Comparison of ENCODE assay signal across 18 cellular contexts in genomic region chr5:160473736-160474483, GRCh38. TPM values are rescaled to one million over a fixed set of nuclear protein-coding genes. Genes with fewer than 3 reads are reported as not detected.
DNase-seq lines count a peak whose midpoint lies in the region; ATAC-seq and TF ChIP-seq lines count a peak whose summit lies in the region.
"Had no signal": no experiment of that assay in that cellular context is flagged by ENCODE, and none has a peak within 500 bp of the region (broad histone marks: within the 10 kb centered on the region; RNA-seq: fewer than 3 reads in every experiment).

No MANE protein-coding gene starts in this region.

- H3K27ac Mint-ChIP-seq in activated T-cell treated with anti-CD3 and anti-CD28 coated beads, Interleukin-2, amount 50 U/mL, for 72 hours, result peak overlapping the region; percentile 87
- peak overlapping the region; percentile 1 for H3K27ac Mint-ChIP-seq in activated T-helper 1 cell treated with anti-CD3 and anti-CD28 coated beads, Interleukin-12 subunit alpha, Interleukin-12 subunit beta, Interleukin-2, Interleukin-4 antibody, amounts not matched to agents 30 ng/mL and 10 ng/mL and 1 ng/mL, durations not matched to agents 14 hours and 24 hours and 36 hours

- no peak for DNase-seq in activated T-cell treated with anti-CD3 and anti-CD28 coated beads, Interleukin-2, amount 50 U/mL, for 72 hours
- no peak for DNase-seq in activated T-cell treated with anti-CD3 and anti-CD28 coated beads, Interleukin-2, amount 50 U/mL, for 1 hour
- DNase-seq in activated T-helper 1 cell treated with anti-CD3 and anti-CD28 coated beads, Interleukin-12 subunit alpha, Interleukin-12 subunit beta, Interleukin-2, Interleukin-4 antibody, amounts not matched to agents 30 ng/mL and 10 ng/mL and 1 ng/mL, durations not matched to agents 14 hours and 24 hours and 36 hours (ENCODE audit: low spot score), result no peak
- DNase-seq in renal cortical epithelial cell (ENCODE audit: low read depth), result peak; percentile 49
- no peak for DNase-seq in NCI-H2107 (lab: John Stamatoyannopoulos, UW)
- no peak for DNase-seq in DMS79 treated with DMSO at 0.1 percent for 48 hours (lab: John Stamatoyannopoulos, UW)
- DNase-seq: activated CD4-positive, alpha-beta T cell treated with anti-CD3 and anti-CD28 coated beads for 4 hours; caudate nucleus; esophagus squamous epithelium; Kasumi-1; NCI-H1105; NCI-H526; PC-3; sigmoid colon; stimulated activated CD4-positive, alpha-beta T cell treated with anti-CD3 and anti-CD28 coated beads, Interleukin-2, amount 100 ng/mL, for 24 hours; upper lobe of right lung had no signal

- no peaks in the 10 kb centered on the region for H3K27me3 Mint-ChIP-seq in activated T-cell treated with anti-CD3 and anti-CD28 coated beads, Interleukin-2, amount 50 U/mL, for 72 hours (ENCODE audit: low read depth)
- no peaks in the 10 kb centered on the region for H3K27me3 Mint-ChIP-seq in activated T-helper 1 cell treated with anti-CD3 and anti-CD28 coated beads, Interleukin-12 subunit alpha, Interleukin-12 subunit beta, Interleukin-2, Interleukin-4 antibody, amounts not matched to agents 30 ng/mL and 10 ng/mL and 1 ng/mL, durations not matched to agents 14 hours and 24 hours and 36 hours (ENCODE audit: insufficient read depth)

- peaks cover 14 to 48% of the 10 kb centered on the region in 2 donors for H3K36me3 Mint-ChIP-seq in activated T-cell treated with anti-CD3 and anti-CD28 coated beads, Interleukin-2, amount 50 U/mL, for 72 hours (ENCODE audit: insufficient read depth in 2 of 2)
- peaks cover 73% of the 10 kb centered on the region for H3K36me3 Mint-ChIP-seq in activated T-helper 1 cell treated with anti-CD3 and anti-CD28 coated beads, Interleukin-12 subunit alpha, Interleukin-12 subunit beta, Interleukin-2, Interleukin-4 antibody, amounts not matched to agents 30 ng/mL and 10 ng/mL and 1 ng/mL, durations not matched to agents 14 hours and 24 hours and 36 hours (ENCODE audit: low read depth)

- H3K4me1 Mint-ChIP-seq in activated T-cell treated with anti-CD3 and anti-CD28 coated beads, Interleukin-2, amount 50 U/mL, for 72 hours (ENCODE audit: low read depth), result peaks cover 74% of the 10 kb centered on the region
- H3K4me1 Mint-ChIP-seq in activated T-helper 1 cell treated with anti-CD3 and anti-CD28 coated beads, Interleukin-12 subunit alpha, Interleukin-12 subunit beta, Interleukin-2, Interleukin-4 antibody, amounts not matched to agents 30 ng/mL and 10 ng/mL and 1 ng/mL, durations not matched to agents 14 hours and 24 hours and 36 hours (ENCODE audit: low read depth), result peaks cover 80% of the 10 kb centered on the region

- intact Hi-C loops in activated T-helper 1 cell treated with anti-CD3 and anti-CD28 coated beads, Interleukin-12 subunit alpha, Interleukin-12 subunit beta, Interleukin-2, Interleukin-4 antibody, amounts not matched to agents 30 ng/mL and 10 ng/mL and 1 ng/mL, durations not matched to agents 14 hours and 24 hours and 36 hours (cut with micrococcal nuclease), result no loop called here

- TF ChIP-seq POLR2A in GM18505 (IDR thresholded peaks at IDR 0.05; ENCODE audit: borderline replicate concordance, extremely low read depth, insufficient read depth, insufficient read length), result peak; percentile 22

- peak overlapping the region; percentile 68 to 81 for H3K4me3 Mint-ChIP-seq in activated T-cell treated with anti-CD3 and anti-CD28 coated beads, Interleukin-2, amount 50 U/mL, for 72 hours
- H3K4me3 Mint-ChIP-seq in activated T-helper 1 cell treated with anti-CD3 and anti-CD28 coated beads, Interleukin-12 subunit alpha, Interleukin-12 subunit beta, Interleukin-2, Interleukin-4 antibody, amounts not matched to agents 30 ng/mL and 10 ng/mL and 1 ng/mL, durations not matched to agents 14 hours and 24 hours and 36 hours, result peak overlapping the region; percentile 79

- ATAC-seq in activated T-cell treated with anti-CD3 and anti-CD28 coated beads, Interleukin-2, amount 50 U/mL, for 72 hours (replicated peaks in 1 of 2), result peak in 1 of 2 donors; percentile 52
- ATAC-seq in GM18505 (IDR thresholded peaks at IDR 0.05; ENCODE audit: unreplicated experiment) (no peak), HG03095 (IDR thresholded peaks at IDR 0.05; ENCODE audit: unreplicated experiment) (no peak)
- ATAC-seq: PC-3, upper lobe of right lung had no signal

- no peaks in the 10 kb centered on the region for H3K9me3 Mint-ChIP-seq in activated T-cell treated with anti-CD3 and anti-CD28 coated beads, Interleukin-2, amount 50 U/mL, for 72 hours
- no peaks in the 10 kb centered on the region for H3K9me3 Mint-ChIP-seq in activated T-helper 1 cell treated with anti-CD3 and anti-CD28 coated beads, Interleukin-12 subunit alpha, Interleukin-12 subunit beta, Interleukin-2, Interleukin-4 antibody, amounts not matched to agents 30 ng/mL and 10 ng/mL and 1 ng/mL, durations not matched to agents 14 hours and 24 hours and 36 hours

RNA-seq across cellular contexts. Expression of gene PTTG1, which starts 52.3 kb away (rescaled TPM):
- total RNA-seq in activated T-cell treated with anti-CD3 and anti-CD28 coated beads, Interleukin-2, amount 50 U/mL, for 72 hours, result 100 to 1,000 TPM; 112 to 137 TPM
- total RNA-seq in activated T-helper 1 cell treated with anti-CD3 and anti-CD28 coated beads, Interleukin-12 subunit alpha, Interleukin-12 subunit beta, Interleukin-2, Interleukin-4 antibody, amounts not matched to agents 30 ng/mL and 10 ng/mL and 1 ng/mL, durations not matched to agents 14 hours and 24 hours and 36 hours, result 69.9 and 75.5 TPM in 2 replicates
- total RNA-seq in renal cortical epithelial cell, result 19.9 and 107 TPM in 2 replicates

RNA-seq across cellular contexts. Expression of gene SLU7, which starts 55.0 kb away (rescaled TPM):
- 10 to 100 TPM; 50.9 to 55.7 TPM for total RNA-seq in activated T-cell treated with anti-CD3 and anti-CD28 coated beads, Interleukin-2, amount 50 U/mL, for 72 hours
- 37.4 and 47.4 TPM in 2 replicates for total RNA-seq in activated T-helper 1 cell treated with anti-CD3 and anti-CD28 coated beads, Interleukin-12 subunit alpha, Interleukin-12 subunit beta, Interleukin-2, Interleukin-4 antibody, amounts not matched to agents 30 ng/mL and 10 ng/mL and 1 ng/mL, durations not matched to agents 14 hours and 24 hours and 36 hours
- total RNA-seq in renal cortical epithelial cell, result 75.5 and 111 TPM in 2 replicates
